In the genomic region with DNA sequence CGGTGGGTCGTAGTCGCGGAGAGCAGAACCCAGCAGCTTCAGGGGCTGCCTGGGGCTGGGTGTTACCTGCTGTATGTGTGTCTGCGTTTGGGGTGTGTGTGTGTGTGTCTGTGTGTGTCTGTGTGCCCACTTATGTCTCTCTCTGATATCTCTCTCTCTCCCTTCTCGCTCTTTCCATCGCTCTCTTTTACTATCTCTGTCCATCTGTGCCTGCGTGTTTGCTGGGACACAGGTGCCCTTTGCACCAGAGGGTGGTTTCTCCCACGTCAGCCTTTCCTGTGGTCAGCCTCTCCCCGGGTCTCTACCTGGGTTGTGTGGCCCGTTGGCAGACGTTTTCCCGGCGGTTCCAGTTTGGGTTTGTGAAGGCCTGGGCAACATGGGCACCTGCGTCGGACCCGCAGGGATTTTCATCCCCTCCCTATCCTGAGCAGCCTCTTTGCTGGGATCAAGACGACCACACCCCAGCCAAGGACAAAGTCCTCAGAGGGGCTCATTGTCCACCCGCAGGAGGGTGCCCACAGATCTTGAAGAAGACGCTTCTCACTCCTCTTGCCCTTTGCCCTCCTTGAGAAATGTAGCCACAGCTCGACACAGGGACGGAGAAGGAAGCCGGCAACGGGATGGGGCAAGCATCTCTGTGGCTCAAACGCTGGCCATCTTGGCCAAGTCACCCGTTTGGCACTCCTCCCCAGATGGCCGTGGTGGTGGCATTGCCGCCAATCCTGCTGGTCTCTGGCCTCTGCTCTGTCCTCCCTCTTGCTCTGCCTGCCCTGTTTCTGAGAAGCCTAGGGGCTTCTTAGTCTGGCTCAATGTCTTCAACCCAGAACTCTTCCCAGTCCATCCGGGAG, we compare ENCODE assay signal across 16 cellular contexts. TPM values are rescaled to one million over a fixed set of nuclear protein-coding genes. Genes with fewer than 3 reads are reported as not detected.
DNase-seq lines count a peak whose midpoint lies in the region; ATAC-seq, FAIRE-seq and TF ChIP-seq lines count a peak whose summit lies in the region.
"Had no signal": no experiment of that assay in that cellular context is flagged by ENCODE, and none has a peak within 500 bp of the region (broad histone marks: within the 10 kb centered on the region; RNA-seq: fewer than 3 reads in every experiment).

No MANE protein-coding gene starts in this region.

- TF ChIP-seq CTCF in WTC11 (IDR thresholded peaks at IDR 0.05) (no peak), kidney (IDR thresholded peaks at IDR 0.05; ENCODE audit: borderline replicate concordance, extremely low read depth, insufficient read depth) (no peak), sigmoid colon (IDR thresholded peaks at IDR 0.05) (no peak)

- POLR2A ChIA-PET in WTC11 (lab: Charles Lee), result no interaction called here

- peak overlapping the region; percentile 10 to 40 for H3K9ac ChIP-seq in kidney (ENCODE audit: low read length in 2 of 2)

- H3K4me3 ChIP-seq in kidney (ENCODE audit: low read length in 2 of 2) (peak overlapping the region; percentile 70 to 78), sigmoid colon (peak overlapping the region; percentile 37 to 70 (median 54))
- H3K4me3 ChIP-seq: K562 had no signal

- ATAC-seq in WTC11 (no peak), HG02759 (IDR thresholded peaks at IDR 0.05; ENCODE audit: unreplicated experiment) (no peak), GM21381 (IDR thresholded peaks at IDR 0.05; ENCODE audit: unreplicated experiment) (no peak)
- ATAC-seq: activated T-helper 17 cell treated with anti-CD3 and anti-CD28 coated beads, Interleukin-2, amount 50 U/mL, for 72 hours; K562; natural killer cell; stimulated activated memory B cell treated with anti-CD40 and anti-IgM and Interleukin-4, amounts not matched to agents 10 μg/mL and 1 μg/mL and 100 μg/mL, for 72 hours; T-cell had no signal

- H3K9me3 Mint-ChIP-seq in WTC11, result peaks cover 5% of the 10 kb centered on the region

- H3K9me3 ChIP-seq in kidney (ENCODE audit: control insufficient read depth in 1 of 2, low read length in 2 of 2) (no peaks in the 10 kb centered on the region), sigmoid colon (peaks cover 0 to 3% (median 0%) of the 10 kb centered on the region in 4 donors)

- H3K4me3 Mint-ChIP-seq in WTC11, result peak overlapping the region; percentile 56
- H3K4me3 Mint-ChIP-seq: activated T-helper 17 cell treated with anti-CD3 and anti-CD28 coated beads, Interleukin-2, amount 50 U/mL, for 72 hours; natural killer cell; stimulated activated memory B cell treated with anti-CD40 and anti-IgM and Interleukin-4, amounts not matched to agents 10 μg/mL and 1 μg/mL and 100 μg/mL, for 72 hours had no signal

- CTCF ChIA-PET in WTC11 (lab: Charles Lee), result interaction anchor here (1.7 kb wide), 1 partner anchor 14 kb away, joined by 5 read pairs; no protein-coding TSS in a partner anchor

- DNase-seq in G401 (ENCODE audit: low spot score), result peak; percentile 66
- DNase-seq in WTC11 (ENCODE audit: low spot score), result no peak
- no peak for DNase-seq in kidney
- DNase-seq in sigmoid colon, result no peak
- DNase-seq in NCI-H526 treated with DMSO at 0.1 percent for 48 hours (lab: John Stamatoyannopoulos, UW), result no peak
- DNase-seq: cortex of kidney, natural killer cell, NCI-H1092, T-cell had no signal

- H3K36me3 ChIP-seq in kidney (ENCODE audit: control insufficient read depth in 1 of 2, insufficient read depth in 2 of 2, low read length in 2 of 2), result no peaks in the 10 kb centered on the region
- H3K36me3 ChIP-seq in sigmoid colon, result no peaks in the 10 kb centered on the region
- H3K36me3 ChIP-seq: BE2C had no signal

- TF ChIP-seq EP300 in sigmoid colon (IDR thresholded peaks at IDR 0.05), result no peak

- H3K4me1 ChIP-seq in kidney (ENCODE audit: control insufficient read depth in 1 of 2, insufficient read depth in 1 of 2, low read depth in 1 of 2, low read length in 2 of 2) (peaks cover 0 to 6% of the 10 kb centered on the region in 2 donors), sigmoid colon (peaks cover 0 to 11% (median 4%) of the 10 kb centered on the region in 4 donors)
- H3K4me1 ChIP-seq: BE2C had no signal

- in situ Hi-C loops in G401 (cut with HindIII; ENCODE audit: low sequenced_read_pairs), result no loop called here

- H3K27ac ChIP-seq in kidney (ENCODE audit: low read depth in 2 of 2, low read length in 2 of 2), result no peak overlapping the region
- H3K27ac ChIP-seq in sigmoid colon, result peak overlapping the region in 1 of 4 donors; percentile 26

- FAIRE-seq in kidney (lab: Jason Lieb, UNC), result no peak
- FAIRE-seq: K562, RCC 7860 had no signal

- 92% methylated on average over 29 of the region's 29 CpGs for WGBS in sigmoid colon, 2 donors

- no peaks in the 10 kb centered on the region; the same call in 1 of the 2 replicates for H3K27me3 Mint-ChIP-seq in WTC11 (ENCODE audit: low read depth)
- H3K27me3 Mint-ChIP-seq: activated T-helper 17 cell treated with anti-CD3 and anti-CD28 coated beads, Interleukin-2, amount 50 U/mL, for 72 hours; stimulated activated memory B cell treated with anti-CD40 and anti-IgM and Interleukin-4, amounts not matched to agents 10 μg/mL and 1 μg/mL and 100 μg/mL, for 72 hours had no signal

- no peak for TF ChIP-seq POLR2A in sigmoid colon (IDR thresholded peaks at IDR 0.05)

- no peak overlapping the region for H3K27ac Mint-ChIP-seq in WTC11
- H3K27ac Mint-ChIP-seq: activated T-helper 17 cell treated with anti-CD3 and anti-CD28 coated beads, Interleukin-2, amount 50 U/mL, for 72 hours; natural killer cell; stimulated activated memory B cell treated with anti-CD40 and anti-IgM and Interleukin-4, amounts not matched to agents 10 μg/mL and 1 μg/mL and 100 μg/mL, for 72 hours; T-cell had no signal

- H3K27me3 ChIP-seq in sigmoid colon, result no peaks in the 10 kb centered on the region
- H3K27me3 ChIP-seq: BE2C had no signal

- H3K36me3 Mint-ChIP-seq in WTC11, result peaks cover 7% of the 10 kb centered on the region

- peaks cover 9% of the 10 kb centered on the region for H3K4me1 Mint-ChIP-seq in WTC11
- H3K4me1 Mint-ChIP-seq: activated T-helper 17 cell treated with anti-CD3 and anti-CD28 coated beads, Interleukin-2, amount 50 U/mL, for 72 hours; natural killer cell; stimulated activated memory B cell treated with anti-CD40 and anti-IgM and Interleukin-4, amounts not matched to agents 10 μg/mL and 1 μg/mL and 100 μg/mL, for 72 hours; T-cell had no signal

- intact Hi-C loops in kidney (cut with DNase I), result no loop called here
- intact Hi-C loops in sigmoid colon (cut with DNase I), result no loop called here

TF ChIP-seq in WTC11, 78 proteins besides CTCF, POLR2A, EP300 and RAD21 (continues in another document):
- no peak for TF ChIP-seq NFE2L1 (CRISPR knock-in tag; IDR thresholded peaks at IDR 0.05)
- TF ChIP-seq, protein P1, sequence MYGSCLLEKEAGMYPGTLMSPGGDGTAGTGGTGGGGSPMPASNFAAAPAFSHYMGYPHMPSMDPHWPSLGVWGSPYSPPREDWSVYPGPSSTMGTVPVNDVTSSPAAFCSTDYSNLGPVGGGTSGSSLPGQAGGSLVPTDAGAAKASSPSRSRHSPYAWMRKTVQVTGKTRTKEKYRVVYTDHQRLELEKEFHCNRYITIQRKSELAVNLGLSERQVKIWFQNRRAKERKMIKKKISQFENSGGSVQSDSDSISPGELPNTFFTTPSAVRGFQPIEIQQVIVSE (CRISPR knock-in tag; IDR thresholded peaks at IDR 0.05; ENCODE audit: borderline replicate concordance), result no peak
- TF ChIP-seq TEAD1 (CRISPR knock-in tag; IDR thresholded peaks at IDR 0.05), result no peak
- TF ChIP-seq, protein P2, sequence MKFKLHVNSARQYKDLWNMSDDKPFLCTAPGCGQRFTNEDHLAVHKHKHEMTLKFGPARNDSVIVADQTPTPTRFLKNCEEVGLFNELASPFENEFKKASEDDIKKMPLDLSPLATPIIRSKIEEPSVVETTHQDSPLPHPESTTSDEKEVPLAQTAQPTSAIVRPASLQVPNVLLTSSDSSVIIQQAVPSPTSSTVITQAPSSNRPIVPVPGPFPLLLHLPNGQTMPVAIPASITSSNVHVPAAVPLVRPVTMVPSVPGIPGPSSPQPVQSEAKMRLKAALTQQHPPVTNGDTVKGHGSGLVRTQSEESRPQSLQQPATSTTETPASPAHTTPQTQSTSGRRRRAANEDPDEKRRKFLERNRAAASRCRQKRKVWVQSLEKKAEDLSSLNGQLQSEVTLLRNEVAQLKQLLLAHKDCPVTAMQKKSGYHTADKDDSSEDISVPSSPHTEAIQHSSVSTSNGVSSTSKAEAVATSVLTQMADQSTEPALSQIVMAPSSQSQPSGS (CRISPR knock-in tag; IDR thresholded peaks at IDR 0.05; ENCODE audit: borderline replicate concordance, low read depth), result no peak
- TF ChIP-seq ZNF138 (CRISPR knock-in tag; conservative IDR thresholded peaks at IDR 0.05), result no peak
- TF ChIP-seq OVOL2 (CRISPR knock-in tag; IDR thresholded peaks at IDR 0.05; ENCODE audit: borderline replicate concordance), result no peak
- TF ChIP-seq, protein P3, sequence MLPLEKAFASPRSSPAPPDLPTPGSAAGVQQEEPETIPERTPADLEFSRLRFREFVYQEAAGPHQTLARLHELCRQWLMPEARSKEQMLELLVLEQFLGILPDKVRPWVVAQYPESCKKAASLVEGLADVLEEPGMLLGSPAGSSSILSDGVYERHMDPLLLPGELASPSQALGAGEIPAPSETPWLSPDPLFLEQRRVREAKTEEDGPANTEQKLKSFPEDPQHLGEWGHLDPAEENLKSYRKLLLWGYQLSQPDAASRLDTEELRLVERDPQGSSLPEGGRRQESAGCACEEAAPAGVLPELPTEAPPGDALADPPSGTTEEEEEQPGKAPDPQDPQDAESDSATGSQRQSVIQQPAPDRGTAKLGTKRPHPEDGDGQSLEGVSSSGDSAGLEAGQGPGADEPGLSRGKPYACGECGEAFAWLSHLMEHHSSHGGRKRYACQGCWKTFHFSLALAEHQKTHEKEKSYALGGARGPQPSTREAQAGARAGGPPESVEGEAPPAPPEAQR (CRISPR knock-in tag; IDR thresholded peaks at IDR 0.05), result no peak
- no peak for TF ChIP-seq FOXK1 (CRISPR knock-in tag; IDR thresholded peaks at IDR 0.05)

RNA-seq across cellular contexts. Expression of gene ZNF146, which starts 43.3 kb away (rescaled TPM):
- total RNA-seq in G401 (2014; rRNA removed; shearing (Covaris generic)), result 35.3 and 84.9 TPM in 2 replicates
- total RNA-seq in WTC11 (2021), result 122 to 128 TPM (median 124 TPM) in 3 replicates
- total RNA-seq in kidney, result 50.8 TPM
- polyA plus RNA-seq in kidney (ENCODE audit: insufficient read depth, low read depth, low replicate concordance), result 21.0 TPM
- 10 to 100 TPM; 52.1 to 71.7 (median 57.5) TPM for total RNA-seq in sigmoid colon
- 10 to 100 TPM; 28.0 to 32.0 (median 30.0) TPM for polyA plus RNA-seq in sigmoid colon

RNA-seq across cellular contexts. Expression of gene ZNF565, which starts 43.8 kb away (rescaled TPM):
- total RNA-seq in G401 (2014; rRNA removed; shearing (Covaris generic)), result 0.74 and 3.5 TPM in 2 replicates
- total RNA-seq in WTC11 (2021) (2.5 to 3.0 TPM (median 2.8 TPM) in 3 replicates), kidney (4.6 TPM), sigmoid colon (1 to 10 TPM; 5.3 to 7.5 (median 6.8) TPM)
- polyA plus RNA-seq in kidney (ENCODE audit: insufficient read depth, low read depth, low replicate concordance) (1.5 TPM), sigmoid colon (1 to 10 TPM; 2.4 to 4.8 (median 2.5) TPM)
